11 cellular contexts compared by ENCODE assay signal in genomic region chr16:88063201-88063773, GRCh38.
DNase-seq lines count a peak whose midpoint lies in the region; FAIRE-seq and TF ChIP-seq lines count a peak whose summit lies in the region.
"Had no signal": no experiment of that assay in that cellular context is flagged by ENCODE, and none has a peak within 500 bp of the region (broad histone marks: within the 10 kb centered on the region; RNA-seq: fewer than 3 reads in every experiment).

No MANE protein-coding gene starts in this region.

- peak; percentile 24 for TF ChIP-seq CTCF in cardiac fibroblast (IDR thresholded peaks at IDR 0.05; ENCODE audit: low read depth, low read length)
- peak; percentile 5 for TF ChIP-seq CTCF in smooth muscle cell (IDR thresholded peaks at IDR 0.05; ENCODE audit: borderline replicate concordance, insufficient read depth, poor library complexity, severe bottlenecking)

- peaks cover 14% of the 10 kb centered on the region for H3K4me1 ChIP-seq in smooth muscle cell (ENCODE audit: low read depth)

- no peaks in the 10 kb centered on the region for H3K9me3 Mint-ChIP-seq in activated CD4-positive, alpha-beta T cell treated with anti-CD3 and anti-CD28 coated beads, Interleukin-2, amount 10 ng/mL, durations not matched to agents 24 days and 14 days
- H3K9me3 Mint-ChIP-seq: neural crest cell had no signal

- DNase-seq in GM04503 (ENCODE audit: low read depth), result peak; percentile 90
- peak; percentile 60 to 80 for DNase-seq in cardiac fibroblast (ENCODE audit: low read depth in 2 of 2)
- peak; percentile 32 for DNase-seq in inferior parietal cortex (ENCODE audit: extremely low spot score)
- DNase-seq in smooth muscle cell (lab: John Stamatoyannopoulos, UW; ENCODE audit: unreplicated experiment), result no peak
- DNase-seq in GM12892 (ENCODE audit: insufficient read length), result no peak
- no peak for DNase-seq in activated CD4-positive, alpha-beta T cell treated with anti-CD3 and anti-CD28 coated beads, Interleukin-2, amount 10 ng/mL, durations not matched to agents 24 days and 14 days
- DNase-seq in DMS153 (lab: John Stamatoyannopoulos, UW), result no peak
- no peak for DNase-seq in cerebellar nuclear complex (lab: John Stamatoyannopoulos, UW)
- DNase-seq: NCI-H1436 treated with DMSO at 0.1 percent for 48 hours had no signal

- no peaks in the 10 kb centered on the region for H3K9me3 ChIP-seq in smooth muscle cell (replicated peaks; ENCODE audit: low read depth)

- FAIRE-seq in GM12892 (lab: Jason Lieb, UNC), result no peak

- H3K4me3 Mint-ChIP-seq in activated CD4-positive, alpha-beta T cell treated with anti-CD3 and anti-CD28 coated beads, Interleukin-2, amount 10 ng/mL, durations not matched to agents 24 days and 14 days, result no peak overlapping the region
- H3K4me3 Mint-ChIP-seq: neural crest cell had no signal

- no peaks in the 10 kb centered on the region for H3K27me3 Mint-ChIP-seq in activated CD4-positive, alpha-beta T cell treated with anti-CD3 and anti-CD28 coated beads, Interleukin-2, amount 10 ng/mL, durations not matched to agents 24 days and 14 days

- H3K9ac ChIP-seq in smooth muscle cell (ENCODE audit: low read depth), result no peak overlapping the region

- no peaks in the 10 kb centered on the region for H3K27me3 ChIP-seq in smooth muscle cell (ENCODE audit: low read depth)

- peak overlapping the region; percentile 82 for H3K27ac ChIP-seq in smooth muscle cell (ENCODE audit: low read depth)
- H3K27ac ChIP-seq: SK-N-MC had no signal

- no peak overlapping the region for H3K27ac Mint-ChIP-seq in activated CD4-positive, alpha-beta T cell treated with anti-CD3 and anti-CD28 coated beads, Interleukin-2, amount 10 ng/mL, durations not matched to agents 24 days and 14 days

- H3K4me2 ChIP-seq in smooth muscle cell, result peak overlapping the region; percentile 59

- no peaks in the 10 kb centered on the region for H3K36me3 Mint-ChIP-seq in activated CD4-positive, alpha-beta T cell treated with anti-CD3 and anti-CD28 coated beads, Interleukin-2, amount 10 ng/mL, durations not matched to agents 24 days and 14 days (ENCODE audit: low read depth)

- no peaks in the 10 kb centered on the region for H3K79me2 ChIP-seq in smooth muscle cell (ENCODE audit: low read depth)

- H3F3A ChIP-seq in smooth muscle cell (ENCODE audit: low read depth), result peaks cover 9% of the 10 kb centered on the region

- no peak for TF ChIP-seq POLR2A in GM12892 (IDR thresholded peaks at IDR 0.05; ENCODE audit: low read depth, low read length)

- intact Hi-C loops in activated CD4-positive, alpha-beta T cell treated with anti-CD3 and anti-CD28 coated beads, Interleukin-2, amount 10 ng/mL, durations not matched to agents 24 days and 14 days (cut with micrococcal nuclease), result no loop called here

- H3K4me3 ChIP-seq in cardiac fibroblast (replicated peaks in 1 of 2; ENCODE audit: low read depth in 2 of 2, low read length in 2 of 2), result no peak overlapping the region
- no peak overlapping the region for H3K4me3 ChIP-seq in smooth muscle cell
- H3K4me3 ChIP-seq: SK-N-MC had no signal

- 71% methylated on average over 16 of the region's 16 CpGs for WGBS in smooth muscle cell (ENCODE audit: low lambda C conversion rate)

- H4K20me1 ChIP-seq in smooth muscle cell (ENCODE audit: low read depth), result peaks cover 10% of the 10 kb centered on the region

- H3K36me3 ChIP-seq in smooth muscle cell (ENCODE audit: low read depth), result no peaks in the 10 kb centered on the region

- H2AFZ ChIP-seq in smooth muscle cell (ENCODE audit: low read depth), result no peak overlapping the region

- H3K4me1 Mint-ChIP-seq in activated CD4-positive, alpha-beta T cell treated with anti-CD3 and anti-CD28 coated beads, Interleukin-2, amount 10 ng/mL, durations not matched to agents 24 days and 14 days, result no peaks in the 10 kb centered on the region

Comparison
In these comparisons a context has a peak if more than half of its experiments do, and no peak if none do; other contexts are left out.
1. DNase-seq: peak in GM04503 (single experiment), cardiac fibroblast (2 of 2) and inferior parietal cortex (single experiment); none in smooth muscle cell (single experiment), GM12892 (single experiment), activated CD4-positive, alpha-beta T cell treated with anti-CD3 and anti-CD28 coated beads, Interleukin-2, amount 10 ng/mL, durations not matched to agents 24 days and 14 days (single experiment), DMS153 (single experiment) and cerebellar nuclear complex (0 of 2).